Comparison of ENCODE assay signal across 15 cellular contexts in genomic region chr11:95652002-95652472, GRCh38.
DNase-seq lines count a peak whose midpoint lies in the region; ATAC-seq and TF ChIP-seq lines count a peak whose summit lies in the region.
"Had no signal": no experiment of that assay in that cellular context is flagged by ENCODE, and none has a peak within 500 bp of the region (broad histone marks: within the 10 kb centered on the region; RNA-seq: fewer than 3 reads in every experiment).

No MANE protein-coding gene starts in this region.

- no peaks in the 10 kb centered on the region for H3K27me3 Mint-ChIP-seq in mesothelial cell of epicardium (ENCODE audit: low read depth)

- DNase-seq in DMS79 treated with DMSO at 0.1 percent for 48 hours (lab: John Stamatoyannopoulos, UW) (peak; percentile 56), NCI-H524 (lab: John Stamatoyannopoulos, UW) (peak; percentile 45 to 71), dermis microvascular lymphatic vessel endothelial cell (ENCODE audit: low read depth in 2 of 2) (peak; percentile 22 to 74), mesothelial cell of epicardium (ENCODE audit: low spot score in 2 of 2, unreplicated experiment in 2 of 2) (no peak), amygdala (lab: John Stamatoyannopoulos, UW) (no peak), GF-D8 (lab: John Stamatoyannopoulos, UW) (no peak)
- DNase-seq: GM23248; IMR-90; naive B cell; NCI-H2029; stimulated activated naive CD8-positive, alpha-beta T cell treated with anti-CD3 and anti-CD28 coated beads, Interleukin-15, Interleukin-2, amounts not matched to agents 100 U/mL and 50 U/mL, for 24 hours; T-helper 2 cell had no signal

- H3K4me3 Mint-ChIP-seq in mesothelial cell of epicardium: no peak overlapping the region
- H3K4me3 Mint-ChIP-seq: naive B cell had no signal

- H3K9me3 Mint-ChIP-seq in mesothelial cell of epicardium: no peaks in the 10 kb centered on the region

- ATAC-seq in GM18907 (IDR thresholded peaks at IDR 0.05; ENCODE audit: unreplicated experiment) (no peak), HG03460 (IDR thresholded peaks at IDR 0.05; ENCODE audit: unreplicated experiment) (no peak)
- ATAC-seq: sciatic nerve; stimulated activated naive CD8-positive, alpha-beta T cell treated with anti-CD3 and anti-CD28 coated beads, Interleukin-15, Interleukin-2, amounts not matched to agents 100 U/mL and 50 U/mL, for 24 hours had no signal

- peaks cover 46% of the 10 kb centered on the region for H3K4me1 Mint-ChIP-seq in mesothelial cell of epicardium

- H3K36me3 Mint-ChIP-seq in mesothelial cell of epicardium: no peaks in the 10 kb centered on the region
- H3K36me3 Mint-ChIP-seq: naive B cell had no signal

- peak overlapping the region; percentile 70 for H3K27ac Mint-ChIP-seq in mesothelial cell of epicardium
- H3K27ac Mint-ChIP-seq: naive B cell had no signal

- no peak for TF ChIP-seq CTCF in mesothelial cell of epicardium (IDR thresholded peaks at IDR 0.05; ENCODE audit: unreplicated experiment)

Comparison
In these comparisons a context has a peak if more than half of its experiments do, and no peak if none do; other contexts are left out.
1. DNase-seq: peak in DMS79 treated with DMSO at 0.1 percent for 48 hours (single experiment), NCI-H524 (2 of 2) and dermis microvascular lymphatic vessel endothelial cell (2 of 2); none in mesothelial cell of epicardium (0 of 2), amygdala (0 of 56) and GF-D8 (single experiment).